ENCODE assay signal across 14 cellular contexts in the genomic region with DNA sequence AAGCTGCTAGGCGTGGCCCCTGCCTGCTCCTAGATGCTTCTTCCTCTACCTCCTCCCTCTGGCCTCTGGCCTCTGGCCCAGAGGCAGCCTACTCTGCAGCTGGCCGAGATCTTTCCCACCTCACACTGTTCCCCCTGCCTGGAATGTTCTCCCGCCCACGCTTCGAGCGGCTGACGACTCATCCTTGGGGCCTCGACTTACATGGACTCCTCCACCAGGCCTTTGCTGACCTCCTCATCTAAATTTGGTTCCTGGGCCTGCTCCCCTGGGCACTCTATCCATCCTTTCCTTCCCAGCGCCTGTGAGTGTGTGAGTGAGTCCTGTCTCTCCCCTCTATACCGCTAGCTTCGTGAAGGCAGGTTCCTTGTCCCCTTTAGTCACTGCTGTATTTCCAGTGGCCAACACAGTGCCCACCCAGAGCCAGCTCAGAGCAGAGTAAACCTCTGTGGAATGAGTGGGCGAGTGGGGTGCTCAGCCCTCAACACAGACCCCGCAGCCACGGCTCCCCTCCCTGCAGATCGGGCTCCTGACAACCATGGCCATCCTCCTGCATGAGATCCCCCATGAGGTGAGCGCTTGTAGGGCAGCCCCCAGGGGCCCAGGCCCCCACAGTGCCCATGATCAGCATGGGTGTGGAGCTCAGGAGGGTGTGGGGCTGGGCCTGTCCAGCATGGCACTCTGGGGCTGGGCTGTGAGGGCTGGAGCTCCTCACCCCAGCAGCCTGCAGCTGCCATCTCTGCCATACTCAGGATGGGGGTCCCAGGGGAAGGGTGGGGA. TPM values are rescaled to one million over a fixed set of nuclear protein-coding genes. Genes with fewer than 3 reads are reported as not detected.
DNase-seq lines count a peak whose midpoint lies in the region; ATAC-seq and TF ChIP-seq lines count a peak whose summit lies in the region.
"Had no signal": no experiment of that assay in that cellular context is flagged by ENCODE, and none has a peak within 500 bp of the region (broad histone marks: within the 10 kb centered on the region; RNA-seq: fewer than 3 reads in every experiment).

No MANE protein-coding gene starts in this region.

- no peak overlapping the region for H2AFZ ChIP-seq in SK-N-SH (ENCODE audit: low read depth)

- H3K9me2 ChIP-seq in SK-N-SH: no peaks in the 10 kb centered on the region

- ATAC-seq in SK-N-SH treated with all-trans-retinoic acid at 6 μM for 48 hours: no peak
- no peak for ATAC-seq in left lobe of liver

- H3K79me2 ChIP-seq in SK-N-SH (ENCODE audit: insufficient read depth): peaks cover 36% of the 10 kb centered on the region

- H3K9ac ChIP-seq in SK-N-SH: no peak overlapping the region

- intact Hi-C loops in spleen (cut with DNase I; ENCODE audit: low total_unique reads): loop anchor here (2.0 kb wide), 1 partner anchor 41 kb away; no protein-coding TSS in a partner anchor

- WGBS in SK-N-SH (ENCODE audit: low lambda C conversion rate): 60% methylated on average over 12 of the region's 16 CpGs
- 81 to 94% (median 91%) methylated on average over 14 to 16 of the region's 16 CpGs for WGBS in spleen, 5 donors

- CTCF ChIA-PET in SK-N-SH (lab: Yijun Ruan, JAX): no interaction called here

- H3K36me3 ChIP-seq in SK-N-SH (replicated peaks in 1 of 2; ENCODE audit: control insufficient read depth in 1 of 2, insufficient read depth in 2 of 2, low read length in 1 of 2): peaks cover 52 to 56% of the 10 kb centered on the region in 2 experiments
- H3K36me3 ChIP-seq in spleen: peaks cover 0 to 90% (median 48%) of the 10 kb centered on the region in 6 donors

- peaks cover 40% of the 10 kb centered on the region for H3F3A ChIP-seq in SK-N-SH (replicated peaks; ENCODE audit: insufficient read depth)

- POLR2A ChIA-PET in SK-N-SH (lab: Yijun Ruan, JAX): no interaction called here

- H3K4me2 ChIP-seq in SK-N-SH: no peak overlapping the region

- no peaks in the 10 kb centered on the region for H3K9me3 ChIP-seq in SK-N-SH
- no peaks in the 10 kb centered on the region for H3K9me3 ChIP-seq in spleen
- H3K9me3 ChIP-seq: suprapubic skin had no signal

- TF ChIP-seq CTCF in SK-N-SH (IDR thresholded peaks at IDR 0.05) (no peak), spleen (IDR thresholded peaks at IDR 0.05 in 8 of 11, conservative IDR thresholded peaks at IDR 0.05 in 3 of 11) (no peak)

- peak overlapping the region in 1 of 2 experiments; percentile 38; a peak in 2 of 4 replicates for H3K27ac ChIP-seq in SK-N-SH (ENCODE audit: low read depth in 2 of 2, low read length in 1 of 2)
- peak overlapping the region; percentile 10 for H3K27ac ChIP-seq in layer of hippocampus (ENCODE audit: low read depth, low read length)
- H3K27ac ChIP-seq in temporal lobe (ENCODE audit: low read depth, low read length): peak overlapping the region; percentile 31
- no peak overlapping the region for H3K27ac ChIP-seq in spleen
- H3K27ac ChIP-seq: 22Rv1, suprapubic skin had no signal

- H4K20me1 ChIP-seq in SK-N-SH (ENCODE audit: insufficient read depth): 0 out of 2 replicates have a peak, but pooled peaks cover 3% of the 10 kb centered on the region

- TF ChIP-seq POLR2A in erythroblast (IDR thresholded peaks at IDR 0.05; ENCODE audit: low read length): no peak
- TF ChIP-seq POLR2A in spleen (IDR thresholded peaks at IDR 0.05): no peak

- no peak for TF ChIP-seq RAD21 in SK-N-SH (IDR thresholded peaks at IDR 0.05; ENCODE audit: low read length)

- DNase-seq in SK-N-SH (no peak), astrocyte of the hippocampus (ENCODE audit: low read depth, low spot score) (peak; percentile 35), left lobe of liver (ENCODE audit: low spot score) (no peak), erythroblast (lab: John Stamatoyannopoulos, UW) (no peak), spleen (no peak)
- DNase-seq: NCI-H1417 treated with DMSO at 0.1 percent for 48 hours; SIG-M5; stimulated activated CD4-positive, alpha-beta T cell treated with anti-CD3 and anti-CD28 coated beads, Interleukin-12 subunit alpha, Interleukin-12 subunit beta, amount 100 ng/mL, for 4 hours had no signal

- H3K27me3 ChIP-seq in SK-N-SH (ENCODE audit: insufficient read depth) (no peaks in the 10 kb centered on the region), layer of hippocampus (ENCODE audit: control insufficient read depth, insufficient read depth, low read length) (no peaks in the 10 kb centered on the region), spleen (replicated peaks in 1 of 7) (no peaks in the 10 kb centered on the region)
- H3K27me3 ChIP-seq: suprapubic skin had no signal

- TF ChIP-seq EP300 in SK-N-SH (IDR thresholded peaks at IDR 0.05; ENCODE audit: borderline replicate concordance in 1 of 2, low read depth in 1 of 2, low read length in 1 of 2): no peak

- H3K4me3 ChIP-seq in SK-N-SH (ENCODE audit: low read depth in 2 of 2, low read length in 1 of 2) (no peak overlapping the region), spleen (no peak overlapping the region)
- H3K4me3 ChIP-seq: suprapubic skin had no signal

- H3K4me1 ChIP-seq in SK-N-SH (ENCODE audit: control insufficient read depth in 1 of 2, insufficient read depth in 2 of 2, low read depth in 1 of 2, low read length in 1 of 2) (peaks cover 29 to 31% of the 10 kb centered on the region in 2 experiments; a peak in 3 of 4 replicates), spleen (peaks cover 6 to 51% (median 32%) of the 10 kb centered on the region in 6 donors)

TF ChIP-seq in SK-N-SH, 30 proteins besides CTCF, POLR2A, EP300 and RAD21 (continues in another document):
- TF ChIP-seq FOSL2 (IDR thresholded peaks at IDR 0.05; ENCODE audit: borderline replicate concordance, low read depth): peak; percentile 19; the same call in 1 of the 2 replicates
- TF ChIP-seq GATA2 (CRISPR knock-in tag; IDR thresholded peaks at IDR 0.05): no peak
- no peak for TF ChIP-seq TCF12 (IDR thresholded peaks at IDR 0.05)
- no peak for TF ChIP-seq NRF1 (IDR thresholded peaks at IDR 0.05; ENCODE audit: low read depth, low read length)
- TF ChIP-seq, protein P1, sequence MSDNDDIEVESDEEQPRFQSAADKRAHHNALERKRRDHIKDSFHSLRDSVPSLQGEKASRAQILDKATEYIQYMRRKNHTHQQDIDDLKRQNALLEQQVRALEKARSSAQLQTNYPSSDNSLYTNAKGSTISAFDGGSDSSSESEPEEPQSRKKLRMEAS (IDR thresholded peaks at IDR 0.05; ENCODE audit: low read depth): peak; percentile 49; the same call in 1 of the 2 replicates
- no peak for TF ChIP-seq TEAD4 (IDR thresholded peaks at IDR 0.05; ENCODE audit: borderline replicate concordance, insufficient read depth)
- TF ChIP-seq FOXM1 (IDR thresholded peaks at IDR 0.05; ENCODE audit: low read depth): no peak

TF ChIP-seq in SK-N-SH treated with all-trans-retinoic acid at 6 μM for 48 hours, 23 proteins besides CTCF, POLR2A, EP300 and RAD21 (continues in another document):
- TF ChIP-seq ZNF8 (CRISPR knock-in tag; IDR thresholded peaks at IDR 0.05) (no peak), OSR1 (CRISPR knock-in tag; IDR thresholded peaks at IDR 0.05) (no peak)
- TF ChIP-seq, protein P2, sequence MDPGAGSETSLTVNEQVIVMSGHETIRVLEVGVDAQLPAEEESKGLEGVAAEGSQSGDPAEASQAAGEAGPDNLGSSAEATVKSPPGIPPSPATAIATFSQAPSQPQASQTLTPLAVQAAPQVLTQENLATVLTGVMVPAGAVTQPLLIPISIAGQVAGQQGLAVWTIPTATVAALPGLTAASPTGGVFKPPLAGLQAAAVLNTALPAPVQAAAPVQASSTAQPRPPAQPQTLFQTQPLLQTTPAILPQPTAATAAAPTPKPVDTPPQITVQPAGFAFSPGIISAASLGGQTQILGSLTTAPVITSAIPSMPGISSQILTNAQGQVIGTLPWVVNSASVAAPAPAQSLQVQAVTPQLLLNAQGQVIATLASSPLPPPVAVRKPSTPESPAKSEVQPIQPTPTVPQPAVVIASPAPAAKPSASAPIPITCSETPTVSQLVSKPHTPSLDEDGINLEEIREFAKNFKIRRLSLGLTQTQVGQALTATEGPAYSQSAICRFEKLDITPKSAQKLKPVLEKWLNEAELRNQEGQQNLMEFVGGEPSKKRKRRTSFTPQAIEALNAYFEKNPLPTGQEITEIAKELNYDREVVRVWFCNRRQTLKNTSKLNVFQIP (CRISPR knock-in tag; IDR thresholded peaks at IDR 0.05; ENCODE audit: borderline replicate concordance, low read depth): no peak

RNA-seq across cellular contexts. Expression of gene SLC39A13, which starts 5.7 kb away (rescaled TPM):
- polyA plus RNA-seq in SK-N-SH (2012; rRNA removed) (65.5 and 70.7 TPM in 2 replicates), spleen (10 to 100 TPM; 21.7 to 40.2 (median 26.0) TPM)
- 25.2 and 42.6 TPM in 2 replicates for polyA plus RNA-seq in SK-N-SH (2012; cell fraction: cytosol; rRNA removed)
- polyA plus RNA-seq in SK-N-SH (2012; cell fraction: nucleus; rRNA removed): 288 and 306 TPM in 2 replicates
- total RNA-seq in temporal lobe (9.3 TPM), left lobe of liver (15.8 TPM), spleen (10 to 100 TPM; 26.3 to 48.4 (median 43.2) TPM)

RNA-seq across cellular contexts. Expression of gene PSMC3, which starts 12.1 kb away (rescaled TPM):
- polyA plus RNA-seq in SK-N-SH (2012; rRNA removed): 184 and 191 TPM in 2 replicates
- polyA plus RNA-seq in SK-N-SH (2012; cell fraction: cytosol; rRNA removed): 204 and 247 TPM in 2 replicates
- polyA plus RNA-seq in SK-N-SH (2012; cell fraction: nucleus; rRNA removed): 98.8 and 147 TPM in 2 replicates
- total RNA-seq in temporal lobe: 90.2 TPM
- total RNA-seq in left lobe of liver: 64.6 TPM
- total RNA-seq in spleen: 10 to 100 TPM; 59.7 to 80.8 (median 66.4) TPM
- polyA plus RNA-seq in spleen: 100 to 1,000 TPM in 1 of 3 donors, 10 to 100 TPM in 2; 64.3 to 105 (median 90.0) TPM

RNA-seq across cellular contexts. Expression of gene RAPSN, which starts 34.8 kb away (rescaled TPM):
- polyA plus RNA-seq in SK-N-SH (2012; rRNA removed) (0.07 and 0.23 TPM in 2 replicates), spleen (1 to 10 TPM in 1 of 3 donors, under 1 TPM in 2; 0.53 to 1.5 (median 0.74) TPM)
- 0.01 and 0.05 TPM in 2 replicates for polyA plus RNA-seq in SK-N-SH (2012; cell fraction: cytosol; rRNA removed)
- polyA plus RNA-seq in SK-N-SH (2012; cell fraction: nucleus; rRNA removed): 0.50 and 0.52 TPM in 2 replicates
- total RNA-seq in temporal lobe (not detected), left lobe of liver (0.68 TPM), spleen (1 to 10 TPM in 3 of 7 donors, under 1 TPM in 2, not detected in 2; 0.42 to 1.6 (median 1.2) TPM)

RNA-seq across cellular contexts. Expression of gene SPI1, which starts 35.7 kb away (rescaled TPM):
- polyA plus RNA-seq in SK-N-SH (2012; rRNA removed) (0.19 TPM in 1 of 2 replicates, not detected in the other), spleen (100 to 1,000 TPM in 1 of 3 donors, 10 to 100 TPM in 2; 84.2 to 128 (median 91.8) TPM)
- 0.08 and 0.09 TPM in 2 replicates for polyA plus RNA-seq in SK-N-SH (2012; cell fraction: cytosol; rRNA removed)
- polyA plus RNA-seq in SK-N-SH (2012; cell fraction: nucleus; rRNA removed): 0.06 and 0.31 TPM in 2 replicates
- total RNA-seq in temporal lobe (1.7 TPM), left lobe of liver (10.9 TPM), spleen (100 to 1,000 TPM in 6 of 7 donors, 10 to 100 TPM in 1; 95.7 to 366 (median 198) TPM)
- polyA plus RNA-seq: keratinocyte had no signal

Comparison
In these comparisons a context has a peak if more than half of its experiments do, and no peak if none do; other contexts are left out.
1. H3K27ac ChIP-seq: peak in layer of hippocampus (single experiment) and temporal lobe (single experiment); none in spleen (0 of 8).